Comparison of ENCODE assay signal across 28 cellular contexts in the genomic region with DNA sequence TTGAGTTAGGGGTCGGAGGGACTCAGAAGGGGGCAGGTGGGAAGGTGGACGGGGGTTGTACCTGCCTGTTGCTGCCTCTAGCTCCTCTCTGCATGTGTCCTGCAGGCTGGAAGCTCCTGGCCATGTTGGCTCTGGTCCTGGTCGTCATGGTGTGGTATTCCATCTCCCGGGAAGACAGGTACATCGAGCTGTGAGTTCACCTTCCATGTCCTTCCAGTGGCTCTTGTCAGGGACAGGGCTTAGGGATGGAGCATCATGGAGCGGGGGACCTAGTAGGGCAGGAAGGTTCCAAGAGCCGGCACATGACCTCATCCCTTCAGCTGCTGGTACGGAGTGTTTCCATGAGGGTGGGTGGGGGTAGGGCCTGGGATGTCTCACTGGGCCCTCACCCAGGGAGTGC. TPM values are rescaled to one million over a fixed set of nuclear protein-coding genes. Genes with fewer than 3 reads are reported as not detected.
DNase-seq lines count a peak whose midpoint lies in the region; ATAC-seq and TF ChIP-seq lines count a peak whose summit lies in the region.
"Had no signal": no experiment of that assay in that cellular context is flagged by ENCODE, and none has a peak within 500 bp of the region (broad histone marks: within the 10 kb centered on the region; RNA-seq: fewer than 3 reads in every experiment).

No MANE protein-coding gene starts in this region.

- WGBS in tibial nerve, 2 donors: 88 to 92% methylated on average over 8 of the region's 8 CpGs

- H3K4me3 ChIP-seq in PC-3 (ENCODE audit: low read length): peak overlapping the region; percentile 46
- H3K4me3 ChIP-seq in mucosa of rectum (ENCODE audit: low read length in 2 of 2): peak overlapping the region; percentile 51 to 72
- no peak overlapping the region for H3K4me3 ChIP-seq in tibial nerve
- H3K4me3 ChIP-seq: heart right ventricle, right lobe of liver had no signal

- peaks cover 32% of the 10 kb centered on the region for H3K4me1 Mint-ChIP-seq in chondrocyte (ENCODE audit: low read depth)
- H3K4me1 Mint-ChIP-seq in stimulated activated naive B cell treated with anti-CD40 and anti-IgM and Interleukin-4, amounts not matched to agents 10 μg/mL and 1 μg/mL and 100 μg/mL, for 72 hours: no peaks in the 10 kb centered on the region
- H3K4me1 Mint-ChIP-seq: B cell, memory B cell had no signal

- intact Hi-C loops in PC-3 (cut with micrococcal nuclease): no loop called here

- no peaks in the 10 kb centered on the region for H3K27me3 Mint-ChIP-seq in chondrocyte (ENCODE audit: low read depth)
- H3K27me3 Mint-ChIP-seq in stimulated activated naive B cell treated with anti-CD40 and anti-IgM and Interleukin-4, amounts not matched to agents 10 μg/mL and 1 μg/mL and 100 μg/mL, for 72 hours: peaks cover 6 to 7% of the 10 kb centered on the region in 2 donors
- H3K27me3 Mint-ChIP-seq: activated CD8-positive, alpha-beta memory T cell treated with anti-CD3 and anti-CD28 coated beads, Interleukin-2, amount 10 ng/mL, durations not matched to agents 7 days and 5 days had no signal

- TF ChIP-seq CTCF in PC-3 (conservative IDR thresholded peaks at IDR 0.05; ENCODE audit: low read depth, low read length) (no peak), chondrocyte (IDR thresholded peaks at IDR 0.05) (no peak), tibial nerve (IDR thresholded peaks at IDR 0.05) (no peak)

- H3K36me3 Mint-ChIP-seq in chondrocyte (ENCODE audit: low read depth): peaks cover 22% of the 10 kb centered on the region
- H3K36me3 Mint-ChIP-seq in stimulated activated naive B cell treated with anti-CD40 and anti-IgM and Interleukin-4, amounts not matched to agents 10 μg/mL and 1 μg/mL and 100 μg/mL, for 72 hours: peaks cover 0 to 11% of the 10 kb centered on the region in 2 donors
- H3K36me3 Mint-ChIP-seq: activated CD8-positive, alpha-beta memory T cell treated with anti-CD3 and anti-CD28 coated beads, Interleukin-2, amount 10 ng/mL, durations not matched to agents 7 days and 5 days had no signal

- peak overlapping the region; percentile 90 for H3K9ac ChIP-seq in PC-3 (ENCODE audit: low read length)
- peak overlapping the region; percentile 63 to 89 for H3K9ac ChIP-seq in mucosa of rectum (ENCODE audit: low read depth in 1 of 2, low read length in 2 of 2)
- H3K9ac ChIP-seq: parathyroid adenoma had no signal

- TF ChIP-seq POLR2A in tibial nerve (IDR thresholded peaks at IDR 0.05): no peak

- no peak for TF ChIP-seq EP300 in tibial nerve (IDR thresholded peaks at IDR 0.05)

- H3K9me3 ChIP-seq in PC-3 (ENCODE audit: low read length) (no peaks in the 10 kb centered on the region), mucosa of rectum (ENCODE audit: control insufficient read depth in 2 of 2, low read length in 2 of 2) (no peaks in the 10 kb centered on the region), tibial nerve (no peaks in the 10 kb centered on the region)
- H3K9me3 ChIP-seq: heart right ventricle, right lobe of liver had no signal

- no peaks in the 10 kb centered on the region for H3K9me2 ChIP-seq in PC-3 (replicated peaks; ENCODE audit: low read length)

- H3K27ac ChIP-seq in PC-3 (ENCODE audit: low read length) (peak overlapping the region; percentile 99), mucosa of rectum (ENCODE audit: low read depth in 2 of 2, low read length in 2 of 2) (peak overlapping the region; percentile 82 to 94), tibial nerve (peak overlapping the region; percentile 43 to 91 (median 70))
- H3K27ac ChIP-seq: parathyroid adenoma, right lobe of liver had no signal

- H3K27ac Mint-ChIP-seq in chondrocyte (ENCODE audit: unreplicated experiment): no peak overlapping the region
- H3K27ac Mint-ChIP-seq in stimulated activated naive B cell treated with anti-CD40 and anti-IgM and Interleukin-4, amounts not matched to agents 10 μg/mL and 1 μg/mL and 100 μg/mL, for 72 hours: no peak overlapping the region
- H3K27ac Mint-ChIP-seq: activated CD8-positive, alpha-beta memory T cell treated with anti-CD3 and anti-CD28 coated beads, Interleukin-2, amount 10 ng/mL, durations not matched to agents 7 days and 5 days; B cell; CD8-positive, alpha-beta T cell; HFFc6; memory B cell; T-helper 1 cell treated with Interleukin-12 subunit alpha and Interleukin-12 subunit beta and Interleukin-4 antibody, amounts not matched to agents 30 μg/mL and 1 μg/mL, for 36 hours had no signal

- H3K4me2 ChIP-seq in PC-3 (ENCODE audit: low read length): peak overlapping the region; percentile 81

- no peak for ATAC-seq in PC-3
- no peak for ATAC-seq in stimulated activated naive B cell treated with anti-CD40 and anti-IgM and Interleukin-4, amounts not matched to agents 10 μg/mL and 1 μg/mL and 100 μg/mL, for 72 hours (replicated peaks)
- ATAC-seq: activated CD8-positive, alpha-beta memory T cell treated with anti-CD3 and anti-CD28 coated beads, Interleukin-2, amount 10 ng/mL, durations not matched to agents 7 days and 5 days; activated T-cell treated with anti-CD3 and anti-CD28 coated beads, Interleukin-2, amount 50 U/mL, for 4 hours; CD8-positive, alpha-beta T cell; right lobe of liver; SK-N-SH treated with all-trans-retinoic acid at 6 μM for 48 hours had no signal

- H3K4me3 Mint-ChIP-seq in chondrocyte (ENCODE audit: unreplicated experiment): no peak overlapping the region
- H3K4me3 Mint-ChIP-seq in stimulated activated naive B cell treated with anti-CD40 and anti-IgM and Interleukin-4, amounts not matched to agents 10 μg/mL and 1 μg/mL and 100 μg/mL, for 72 hours: no peak overlapping the region
- H3K4me3 Mint-ChIP-seq: activated CD8-positive, alpha-beta memory T cell treated with anti-CD3 and anti-CD28 coated beads, Interleukin-2, amount 10 ng/mL, durations not matched to agents 7 days and 5 days; activated T-cell treated with anti-CD3 and anti-CD28 coated beads, Interleukin-2, amount 50 U/mL, for 4 hours; B cell; CD8-positive, alpha-beta T cell; HFFc6; memory B cell; neural crest cell; T-helper 1 cell treated with Interleukin-12 subunit alpha and Interleukin-12 subunit beta and Interleukin-4 antibody, amounts not matched to agents 30 μg/mL and 1 μg/mL, for 36 hours had no signal

- no peaks in the 10 kb centered on the region for H4K20me1 ChIP-seq in PC-3 (ENCODE audit: low read length)

- H3K79me2 ChIP-seq in PC-3 (ENCODE audit: low read length): peaks cover 29% of the 10 kb centered on the region
- H3K79me2 ChIP-seq: parathyroid adenoma had no signal

- no TSS peak for BruUV-seq in PC-3 (replicated peaks; lab: Mats Ljungman, UMichigan)

- no peaks in the 10 kb centered on the region for H3K9me3 Mint-ChIP-seq in chondrocyte (ENCODE audit: low read depth)
- H3K9me3 Mint-ChIP-seq in stimulated activated naive B cell treated with anti-CD40 and anti-IgM and Interleukin-4, amounts not matched to agents 10 μg/mL and 1 μg/mL and 100 μg/mL, for 72 hours: no peaks in the 10 kb centered on the region
- H3K9me3 Mint-ChIP-seq: activated T-cell treated with anti-CD3 and anti-CD28 coated beads, Interleukin-2, amount 50 U/mL, for 4 hours; CD8-positive, alpha-beta T cell; HFFc6; memory B cell; neural crest cell; T-helper 1 cell treated with Interleukin-12 subunit alpha and Interleukin-12 subunit beta and Interleukin-4 antibody, amounts not matched to agents 30 μg/mL and 1 μg/mL, for 36 hours had no signal

- H3K4me1 ChIP-seq in PC-3 (ENCODE audit: insufficient read depth, low read length): peaks cover 48% of the 10 kb centered on the region
- H3K4me1 ChIP-seq in mucosa of rectum (ENCODE audit: control insufficient read depth in 2 of 2, insufficient read depth in 2 of 2, low read length in 2 of 2): peaks cover 21 to 67% of the 10 kb centered on the region in 2 donors
- H3K4me1 ChIP-seq in tibial nerve: peaks cover 0 to 76% (median 12%) of the 10 kb centered on the region in 4 donors
- H3K4me1 ChIP-seq: parathyroid adenoma, right lobe of liver had no signal

- no peak overlapping the region for H2AFZ ChIP-seq in PC-3 (ENCODE audit: low read length)
- H2AFZ ChIP-seq: parathyroid adenoma had no signal

- H3K36me3 ChIP-seq in PC-3 (ENCODE audit: low read depth, low read length): peaks cover 42% of the 10 kb centered on the region
- H3K36me3 ChIP-seq in mucosa of rectum (ENCODE audit: control insufficient read depth in 2 of 2, insufficient read depth in 2 of 2, low read length in 2 of 2): peaks cover 19 to 34% of the 10 kb centered on the region in 2 donors
- peaks cover 0 to 38% (median 0%) of the 10 kb centered on the region in 3 donors for H3K36me3 ChIP-seq in tibial nerve

- peaks cover 8% of the 10 kb centered on the region for H3F3A ChIP-seq in PC-3 (ENCODE audit: low read length, unreplicated experiment)

- no peaks in the 10 kb centered on the region for H3K27me3 ChIP-seq in PC-3 (ENCODE audit: low read length)
- no peaks in the 10 kb centered on the region for H3K27me3 ChIP-seq in mucosa of rectum (ENCODE audit: control insufficient read depth in 2 of 2, insufficient read depth in 2 of 2, low read length in 2 of 2)
- no peaks in the 10 kb centered on the region for H3K27me3 ChIP-seq in tibial nerve
- H3K27me3 ChIP-seq: heart right ventricle, right lobe of liver had no signal

- DNase-seq in PC-3: no peak
- DNase-seq in chondrocyte (ENCODE audit: low spot score): peak; percentile 57
- DNase-seq in tibial nerve (ENCODE audit: low spot score in 2 of 2): no peak
- DNase-seq in EL: no peak
- no peak for DNase-seq in stimulated activated naive B cell treated with anti-CD40 and anti-IgM and Interleukin-4, amounts not matched to agents 10 μg/mL and 1 μg/mL and 100 μg/mL, for 72 hours
- no peak for DNase-seq in activated effector memory CD4-positive, alpha-beta T cell treated with Interleukin-2 at 50 U/mL for 16 hours
- DNase-seq: ACHN; activated CD4-positive, alpha-beta T cell treated with anti-CD3 and anti-CD28 coated beads, Interleukin-2, amount 50 U/mL, for 1 hour; activated CD4-positive, CD25-positive, alpha-beta regulatory T cell; activated CD8-positive, alpha-beta memory T cell treated with anti-CD3 and anti-CD28 coated beads, Interleukin-2, amount 10 ng/mL, durations not matched to agents 7 days and 5 days; activated gamma-delta T cell treated with Interleukin-2 at 50 U/mL for 16 hours; activated T-cell treated with anti-CD3 and anti-CD28 coated beads, Interleukin-2, amount 50 U/mL, for 4 hours; caudate nucleus; CD8-positive, alpha-beta T cell; GOT3; heart right ventricle; HFFc6; Karpas-422; right lobe of liver; RPMI8226; stimulated activated CD4-positive, alpha-beta T cell treated with anti-CD3 and anti-CD28 coated beads, Interleukin-4, amount 100 ng/mL, for 1 hour had no signal

- CTCF ChIA-PET in PC-3 (lab: Charles Lee): no interaction called here

- POLR2A ChIA-PET in PC-3 (lab: Charles Lee; ENCODE audit: unreplicated experiment): no interaction called here

RNA-seq across cellular contexts. Expression of a gene that starts 50.9 kb away (rescaled TPM):
- total RNA-seq in PC-3 (2014; rRNA removed) (126 and 148 TPM in 2 replicates), chondrocyte (30.7 to 75.9 TPM (median 30.9 TPM) in 3 replicates), tibial nerve (100 to 1,000 TPM in 2 of 4 donors, 10 to 100 TPM in 2; 68.1 to 162 (median 122) TPM)

Comparison
In these comparisons a context has a peak if more than half of its experiments do, and no peak if none do; other contexts are left out.
1. H3K4me3 ChIP-seq: peak in PC-3 (single experiment) and mucosa of rectum (2 of 2); none in tibial nerve (0 of 4).
2. Peak in every context shown above with its lines, with median percentiles within 50 percentile points of each other: H3K27ac ChIP-seq.